In the genomic region with DNA sequence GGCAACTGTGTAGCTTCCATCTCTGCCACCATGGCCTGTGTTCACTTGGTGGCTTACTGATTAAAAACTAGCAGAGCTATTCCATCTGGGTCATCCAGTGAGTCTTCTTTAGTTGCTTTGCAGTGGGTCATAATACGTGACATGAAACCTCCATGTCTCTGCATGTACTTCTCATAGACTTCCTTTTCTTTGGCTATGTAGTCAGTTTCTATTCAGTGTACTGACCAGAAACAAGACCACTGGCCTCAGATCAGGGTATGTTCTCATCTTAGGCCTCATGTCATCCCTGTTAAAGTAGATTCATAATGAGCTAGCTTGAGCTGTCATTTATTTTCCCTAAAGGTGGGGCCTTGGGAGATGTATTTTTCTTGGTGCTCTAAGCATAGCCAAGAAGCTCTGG, we compare ENCODE assay signal across 26 cellular contexts.
"Had no signal": no experiment of that assay in that cellular context is flagged by ENCODE, and none has a peak within 500 bp of the region (broad histone marks: within the 10 kb centered on the region; RNA-seq: fewer than 3 reads in every experiment).

No MANE protein-coding gene starts in this region.

- ATAC-seq: activated CD4-positive, alpha-beta T cell treated with anti-CD3 and anti-CD28 coated beads for 36 hours; activated CD4-positive, CD25-positive, alpha-beta regulatory T cell treated with anti-CD3 and anti-CD28 coated beads, Interleukin-2, amount 50 U/mL, for 24 hours; activated CD8-positive, alpha-beta memory T cell treated with anti-CD3 and anti-CD28 coated beads, Interleukin-2, amount 10 ng/mL, durations not matched to agents 7 days and 5 days; activated CD8-positive, alpha-beta T cell treated with anti-CD3 and anti-CD28 coated beads, Interleukin-2, amount 10 ng/mL, durations not matched to agents 7 days and 5 days; activated naive CD4-positive, alpha-beta T cell treated with anti-CD3 and anti-CD28 coated beads, Interleukin-2, amount 50 U/mL, for 72 hours; activated T-cell treated with anti-CD3 and anti-CD28 coated beads, Interleukin-2, amount 50 U/mL, for 72 hours; gastroesophageal sphincter; heart right ventricle had no signal

- DNase-seq: activated B cell treated with CpG ODN at 0.5 μM for 24 hours; activated CD4-positive, alpha-beta memory T cell treated with anti-CD3 and anti-CD28 coated beads for 36 hours; activated CD4-positive, alpha-beta T cell treated with anti-CD3 and anti-CD28 coated beads for 36 hours; activated CD4-positive, alpha-beta T cell treated with anti-CD3 and anti-CD28 coated beads, Interleukin-2, amount 10 ng/mL, durations not matched to agents 24 days and 14 days; activated CD8-positive, alpha-beta memory T cell treated with anti-CD3 and anti-CD28 coated beads, Interleukin-2, amount 10 ng/mL, durations not matched to agents 7 days and 5 days; activated CD8-positive, alpha-beta memory T cell treated with anti-CD3 and anti-CD28 coated beads, Interleukin-2, amount 50 U/mL, for 48 hours; activated CD8-positive, alpha-beta T cell treated with anti-CD3 and anti-CD28 coated beads, Interleukin-2, amount 10 ng/mL, durations not matched to agents 7 days and 5 days; activated gamma-delta T cell; activated naive CD4-positive, alpha-beta T cell; activated naive CD4-positive, alpha-beta T cell treated with anti-CD3 and anti-CD28 coated beads, Interleukin-2, amount 10 ng/mL, durations not matched to agents 7 days and 5 days; activated naive CD8-positive, alpha-beta T cell treated with anti-CD3 and anti-CD28 coated beads, Interleukin-2, amount 10 ng/mL, durations not matched to agents 7 days and 5 days; activated T-cell treated with anti-CD3 and anti-CD28 coated beads for 4 hours; activated T-cell treated with anti-CD3 and anti-CD28 coated beads, Interleukin-2, amount 50 U/mL, for 24 hours; activated T-cell treated with anti-CD3 and anti-CD28 coated beads, Interleukin-2, amount 50 U/mL, for 72 hours; central memory CD4-positive, alpha-beta T cell; cerebellar nuclear complex; colonic mucosa; effector CD8-positive, alpha-beta T cell; esophagus squamous epithelium; foreskin melanocyte; heart right ventricle; T1000; WERI-Rb-1 had no signal
